20 cellular contexts compared by ENCODE assay signal in genomic region chr12:11753826-11754225, GRCh38.
DNase-seq lines count a peak whose midpoint lies in the region; ATAC-seq and TF ChIP-seq lines count a peak whose summit lies in the region.
"Had no signal": no experiment of that assay in that cellular context is flagged by ENCODE, and none has a peak within 500 bp of the region (broad histone marks: within the 10 kb centered on the region; RNA-seq: fewer than 3 reads in every experiment).

No MANE protein-coding gene starts in this region.

- H3K36me3 ChIP-seq in breast epithelium (no peaks in the 10 kb centered on the region), body of pancreas (replicated peaks in 1 of 2; ENCODE audit: insufficient read depth in 1 of 2, low read depth in 2 of 2) (no peaks in the 10 kb centered on the region), neutrophil (peaks cover 47% of the 10 kb centered on the region), uterus (no peaks in the 10 kb centered on the region), upper lobe of left lung (peaks cover 0 to 34% (median 9%) of the 10 kb centered on the region in 4 donors)
- H3K36me3 ChIP-seq: neural progenitor cell had no signal

- DNase-seq in breast epithelium (ENCODE audit: low spot score in 2 of 2) (no peak), MCF 10A (ENCODE audit: unreplicated experiment) (no peak), body of pancreas (no peak), uterus (no peak), upper lobe of left lung (no peak), G401 (ENCODE audit: low spot score) (no peak)
- DNase-seq: activated CD8-positive, alpha-beta memory T cell treated with anti-CD3 and anti-CD28 coated beads for 24 hours; CD8-positive, alpha-beta T cell; KBM-7; mesendoderm; NCI-H2171; NCI-H82; right lobe of liver; stimulated activated CD4-positive, alpha-beta T cell treated with anti-CD3 and anti-CD28 coated beads, Interleukin-2, amount 100 ng/mL, for 48 hours; thyroid gland had no signal

- TF ChIP-seq CTCF in breast epithelium (IDR thresholded peaks at IDR 0.05) (no peak), MCF 10A (IDR thresholded peaks at IDR 0.05; ENCODE audit: unreplicated experiment) (no peak), body of pancreas (IDR thresholded peaks at IDR 0.05) (no peak), neutrophil (IDR thresholded peaks at IDR 0.05) (no peak), uterus (IDR thresholded peaks at IDR 0.05) (no peak), upper lobe of left lung (IDR thresholded peaks at IDR 0.05) (no peak)

- H3K4me1 ChIP-seq in breast epithelium = peaks cover 0 to 4% of the 10 kb centered on the region in 2 donors
- peaks cover 18% of the 10 kb centered on the region for H3K4me1 ChIP-seq in body of pancreas
- peaks cover 26 to 28% of the 10 kb centered on the region in 2 experiments for H3K4me1 ChIP-seq in neutrophil (ENCODE audit: control insufficient read depth in 1 of 2, insufficient read depth in 1 of 2, low read depth in 1 of 2, low read length in 1 of 2)
- peaks cover 0 to 13% of the 10 kb centered on the region in 2 donors for H3K4me1 ChIP-seq in uterus
- H3K4me1 ChIP-seq in upper lobe of left lung = peaks cover 7 to 20% (median 18%) of the 10 kb centered on the region in 4 donors

- no peak for TF ChIP-seq EP300 in upper lobe of left lung (IDR thresholded peaks at IDR 0.05)

- TF ChIP-seq POLR2A in breast epithelium (IDR thresholded peaks at IDR 0.05) = no peak
- TF ChIP-seq POLR2A in body of pancreas (IDR thresholded peaks at IDR 0.05) = no peak
- no peak for TF ChIP-seq POLR2A in uterus (IDR thresholded peaks at IDR 0.05)
- TF ChIP-seq POLR2A in upper lobe of left lung (IDR thresholded peaks at IDR 0.05) = no peak

- intact Hi-C loops in breast epithelium (cut with DNase I; ENCODE audit: low total_unique reads) (no loop called here), MCF 10A (cut with micrococcal nuclease) (no loop called here), body of pancreas (cut with DNase I) (no loop called here), uterus (cut with DNase I; ENCODE audit: low total_unique reads) (no loop called here)

- peak; percentile 7 for ATAC-seq in body of pancreas
- no peak for ATAC-seq in upper lobe of left lung (ENCODE audit: low FRiP score in 2 of 2)
- ATAC-seq in GM21515 (IDR thresholded peaks at IDR 0.05; ENCODE audit: unreplicated experiment) = no peak
- ATAC-seq: CD8-positive, alpha-beta T cell had no signal

- H3K4me3 Mint-ChIP-seq in MCF 10A (ENCODE audit: unreplicated experiment) = no peak overlapping the region
- H3K4me3 Mint-ChIP-seq: CD8-positive, alpha-beta T cell; neural progenitor cell had no signal

- peak overlapping the region; percentile 19 to 60 for H3K27ac ChIP-seq in breast epithelium
- peak overlapping the region in 1 of 4 donors; percentile 28 for H3K27ac ChIP-seq in body of pancreas
- H3K27ac ChIP-seq in neutrophil = peak overlapping the region; percentile 61
- H3K27ac ChIP-seq in uterus = peak overlapping the region; percentile 80 to 88
- no peak overlapping the region for H3K27ac ChIP-seq in upper lobe of left lung
- H3K27ac ChIP-seq: epithelial cell of prostate, neural progenitor cell, right lobe of liver had no signal

- POLR2A ChIA-PET in MCF 10A (lab: Yijun Ruan, JAX) = no interaction called here

- H3K4me3 ChIP-seq in breast epithelium (no peak overlapping the region), body of pancreas (no peak overlapping the region), neutrophil (ENCODE audit: low read depth in 1 of 2, low read length in 1 of 2) (no peak overlapping the region), uterus (no peak overlapping the region), upper lobe of left lung (no peak overlapping the region)
- H3K4me3 ChIP-seq: neural progenitor cell, right lobe of liver, thyroid gland had no signal

- peaks cover 3% of the 10 kb centered on the region for H3K36me3 Mint-ChIP-seq in MCF 10A (ENCODE audit: insufficient read depth, unreplicated experiment)

- no peak overlapping the region for H3K27ac Mint-ChIP-seq in MCF 10A (ENCODE audit: low read depth, unreplicated experiment)
- H3K27ac Mint-ChIP-seq: activated T-helper 2 cell treated with anti-CD3 and anti-CD28 coated beads, Interferon-gamma antibody, Interleukin-2, Interleukin-4, amounts not matched to agents 10 μg/mL and 5 μg/mL and 100 μg/mL, durations not matched to agents 14 hours and 24 hours and 36 hours; CD8-positive, alpha-beta T cell; neural progenitor cell had no signal

- in situ Hi-C loops in G401 (cut with HindIII; ENCODE audit: low sequenced_read_pairs) = no loop called here

- no peaks in the 10 kb centered on the region for H3K27me3 ChIP-seq in breast epithelium
- H3K27me3 ChIP-seq in body of pancreas = no peaks in the 10 kb centered on the region
- H3K27me3 ChIP-seq in neutrophil = no peaks in the 10 kb centered on the region
- no peaks in the 10 kb centered on the region for H3K27me3 ChIP-seq in uterus
- H3K27me3 ChIP-seq in upper lobe of left lung = no peaks in the 10 kb centered on the region
- H3K27me3 ChIP-seq: neural progenitor cell, right lobe of liver, thyroid gland had no signal

- H3K9me3 Mint-ChIP-seq in MCF 10A (ENCODE audit: unreplicated experiment) = no peaks in the 10 kb centered on the region
- H3K9me3 Mint-ChIP-seq: activated T-helper 2 cell treated with anti-CD3 and anti-CD28 coated beads, Interferon-gamma antibody, Interleukin-2, Interleukin-4, amounts not matched to agents 10 μg/mL and 5 μg/mL and 100 μg/mL, durations not matched to agents 14 hours and 24 hours and 36 hours; CD8-positive, alpha-beta T cell; neural progenitor cell had no signal

- BruUV-seq in MCF 10A (replicated peaks; lab: Mats Ljungman, UMichigan) = no TSS peak

- H3K27me3 Mint-ChIP-seq in MCF 10A (ENCODE audit: insufficient read depth, unreplicated experiment) = no peaks in the 10 kb centered on the region

- H3K9me3 ChIP-seq in breast epithelium (no peaks in the 10 kb centered on the region), body of pancreas (no peaks in the 10 kb centered on the region), neutrophil (no peaks in the 10 kb centered on the region), uterus (no peaks in the 10 kb centered on the region), upper lobe of left lung (no peaks in the 10 kb centered on the region)
- H3K9me3 ChIP-seq: right lobe of liver, thyroid gland had no signal

- 59 to 62% methylated on average over 5 of the region's 5 CpGs for WGBS in body of pancreas, 2 donors
- WGBS in upper lobe of left lung, 2 donors = 93% methylated on average over 5 of the region's 5 CpGs

- CTCF ChIA-PET in MCF 10A (lab: Yijun Ruan, JAX) = interaction anchor here (1.0 kb wide), 1 partner anchor 10 kb away, joined by 3 read pairs; no protein-coding TSS in a partner anchor

- no peaks in the 10 kb centered on the region for H3K4me1 Mint-ChIP-seq in MCF 10A (ENCODE audit: insufficient read depth, unreplicated experiment)

Comparison
In these comparisons a context has a peak if more than half of its experiments do, and no peak if none do; other contexts are left out.
1. H3K27ac ChIP-seq: peak in breast epithelium (2 of 2), neutrophil (single experiment) and uterus (2 of 2); none in upper lobe of left lung (0 of 4).